Comparison of ENCODE assay signal across 17 cellular contexts in the genomic region with DNA sequence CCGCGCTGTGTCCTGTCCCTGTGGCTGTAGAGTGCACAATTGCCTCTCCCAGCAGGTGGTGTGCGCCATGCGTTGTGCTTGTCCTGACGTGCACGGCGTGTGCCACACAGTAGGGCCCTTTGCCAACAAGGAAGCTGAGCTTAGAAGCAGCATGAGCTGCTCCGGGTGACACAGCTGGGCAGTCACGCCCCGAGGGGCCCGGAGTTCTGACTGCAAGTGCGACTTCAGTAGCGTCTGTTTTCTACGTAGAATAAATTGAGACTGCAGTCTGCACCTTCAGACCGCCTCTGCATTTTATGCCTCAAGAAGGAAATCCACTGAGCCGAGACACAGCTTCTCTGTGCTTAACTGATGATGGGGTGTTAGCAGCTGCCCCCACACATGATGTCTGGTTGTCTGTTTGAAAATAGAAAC.
DNase-seq lines count a peak whose midpoint lies in the region; ATAC-seq and TF ChIP-seq lines count a peak whose summit lies in the region.
"Had no signal": no experiment of that assay in that cellular context is flagged by ENCODE, and none has a peak within 500 bp of the region (broad histone marks: within the 10 kb centered on the region; RNA-seq: fewer than 3 reads in every experiment).

No MANE protein-coding gene starts in this region.

- TF ChIP-seq CTCF in GM06990 (IDR thresholded peaks at IDR 0.05; ENCODE audit: insufficient read depth, low read length, poor library complexity, severe bottlenecking) (no peak), brain (conservative IDR thresholded peaks at IDR 0.05) (no peak), nephron progenitor cell (IDR thresholded peaks at IDR 0.05) (no peak)

- H3K27me3 ChIP-seq in GM06990 (replicated peaks; ENCODE audit: control insufficient read depth, insufficient read depth, low read length), result no peaks in the 10 kb centered on the region
- H3K27me3 ChIP-seq: body of pancreas had no signal

- H3K4me1 Mint-ChIP-seq in brain, result peaks cover 42% of the 10 kb centered on the region
- H3K4me1 Mint-ChIP-seq in nephron progenitor cell, result peaks cover 61% of the 10 kb centered on the region
- H3K4me1 Mint-ChIP-seq in stimulated activated effector memory CD8-positive, alpha-beta T cell treated with anti-CD3 and anti-CD28 coated beads, Interleukin-12 subunit alpha, Interleukin-12 subunit beta, amount 100 ng/mL, for 72 hours, result no peaks in the 10 kb centered on the region
- H3K4me1 Mint-ChIP-seq: activated CD8-positive, alpha-beta memory T cell treated with anti-CD3 and anti-CD28 coated beads, Interleukin-2, amount 10 ng/mL, durations not matched to agents 7 days and 5 days had no signal

- H3K9me3 Mint-ChIP-seq in brain (peaks cover 0 to 9% (median 0%) of the 10 kb centered on the region in 5 experiments), nephron progenitor cell (no peaks in the 10 kb centered on the region)
- peaks cover 4% of the 10 kb centered on the region for H3K9me3 Mint-ChIP-seq in stimulated activated effector memory CD8-positive, alpha-beta T cell treated with anti-CD3 and anti-CD28 coated beads, Interleukin-12 subunit alpha, Interleukin-12 subunit beta, amount 100 ng/mL, for 72 hours

- H3K36me3 Mint-ChIP-seq in brain (no peaks in the 10 kb centered on the region), nephron progenitor cell (ENCODE audit: low read depth) (no peaks in the 10 kb centered on the region)
- no peaks in the 10 kb centered on the region for H3K36me3 Mint-ChIP-seq in stimulated activated effector memory CD8-positive, alpha-beta T cell treated with anti-CD3 and anti-CD28 coated beads, Interleukin-12 subunit alpha, Interleukin-12 subunit beta, amount 100 ng/mL, for 72 hours
- H3K36me3 Mint-ChIP-seq: activated CD8-positive, alpha-beta memory T cell treated with anti-CD3 and anti-CD28 coated beads, Interleukin-2, amount 10 ng/mL, durations not matched to agents 7 days and 5 days had no signal

- H3K4me3 ChIP-seq in GM06990 (replicated peaks; ENCODE audit: low read depth, low read length), result peak overlapping the region; percentile 27
- H3K4me3 ChIP-seq: body of pancreas, GM12878, SK-N-MC, thoracic aorta had no signal

- H3K4me3 Mint-ChIP-seq in brain (no peak overlapping the region), nephron progenitor cell (no peak overlapping the region)
- H3K4me3 Mint-ChIP-seq in stimulated activated effector memory CD8-positive, alpha-beta T cell treated with anti-CD3 and anti-CD28 coated beads, Interleukin-12 subunit alpha, Interleukin-12 subunit beta, amount 100 ng/mL, for 72 hours, result no peak overlapping the region
- H3K4me3 Mint-ChIP-seq: activated CD8-positive, alpha-beta memory T cell treated with anti-CD3 and anti-CD28 coated beads, Interleukin-2, amount 10 ng/mL, durations not matched to agents 7 days and 5 days had no signal

- no peaks in the 10 kb centered on the region for H3K36me3 ChIP-seq in GM06990 (ENCODE audit: control insufficient read depth, insufficient read depth, low read length)
- H3K36me3 ChIP-seq: BE2C, thoracic aorta had no signal

- ATAC-seq in GM21576 (IDR thresholded peaks at IDR 0.05; ENCODE audit: unreplicated experiment), result peak; percentile 83
- no peak for ATAC-seq in stimulated activated effector memory CD8-positive, alpha-beta T cell treated with anti-CD3 and anti-CD28 coated beads, Interleukin-12 subunit alpha, Interleukin-12 subunit beta, amount 100 ng/mL, for 72 hours
- ATAC-seq: activated CD8-positive, alpha-beta memory T cell treated with anti-CD3 and anti-CD28 coated beads, Interleukin-2, amount 10 ng/mL, durations not matched to agents 7 days and 5 days; body of pancreas; GM12878 had no signal

- H3K27me3 Mint-ChIP-seq in brain (peaks cover 8% of the 10 kb centered on the region), nephron progenitor cell (ENCODE audit: low read depth, poor library complexity) (peaks cover 10% of the 10 kb centered on the region)
- H3K27me3 Mint-ChIP-seq: activated CD8-positive, alpha-beta memory T cell treated with anti-CD3 and anti-CD28 coated beads, Interleukin-2, amount 10 ng/mL, durations not matched to agents 7 days and 5 days had no signal

- peak overlapping the region in 3 of 5 experiments; percentile 70 to 87 (median 81) for H3K27ac Mint-ChIP-seq in brain
- peak overlapping the region; percentile 75 for H3K27ac Mint-ChIP-seq in nephron progenitor cell
- no peak overlapping the region for H3K27ac Mint-ChIP-seq in stimulated activated effector memory CD8-positive, alpha-beta T cell treated with anti-CD3 and anti-CD28 coated beads, Interleukin-12 subunit alpha, Interleukin-12 subunit beta, amount 100 ng/mL, for 72 hours
- H3K27ac Mint-ChIP-seq: activated CD8-positive, alpha-beta memory T cell treated with anti-CD3 and anti-CD28 coated beads, Interleukin-2, amount 10 ng/mL, durations not matched to agents 7 days and 5 days had no signal

- DNase-seq in GM06990 (ENCODE audit: extremely low read depth, insufficient read length), result peak; percentile 66
- DNase-seq in nephron progenitor cell, result no peak
- DNase-seq in DMS153 treated with DMSO at 0.1 percent for 48 hours (lab: John Stamatoyannopoulos, UW; ENCODE audit: unreplicated experiment), result no peak
- DNase-seq in activated CD4-positive, CD25-positive, alpha-beta regulatory T cell treated with anti-CD3 and anti-CD28 coated beads, Interleukin-2, amount 50 U/mL, for 72 hours, result no peak
- no peak for DNase-seq in COR-L47 (lab: John Stamatoyannopoulos, UW)
- no peak for DNase-seq in stimulated activated effector memory CD8-positive, alpha-beta T cell treated with anti-CD3 and anti-CD28 coated beads, Interleukin-12 subunit alpha, Interleukin-12 subunit beta, amount 100 ng/mL, for 72 hours (ENCODE audit: low spot score in 2 of 2)
- DNase-seq: activated CD8-positive, alpha-beta memory T cell treated with anti-CD3 and anti-CD28 coated beads, Interleukin-2, amount 10 ng/mL, durations not matched to agents 7 days and 5 days; activated naive CD4-positive, alpha-beta T cell treated with Interleukin-2 at 50 U/mL for 16 hours; BE2C; body of pancreas; NCI-H2107; occipital lobe had no signal
